In the genomic region with DNA sequence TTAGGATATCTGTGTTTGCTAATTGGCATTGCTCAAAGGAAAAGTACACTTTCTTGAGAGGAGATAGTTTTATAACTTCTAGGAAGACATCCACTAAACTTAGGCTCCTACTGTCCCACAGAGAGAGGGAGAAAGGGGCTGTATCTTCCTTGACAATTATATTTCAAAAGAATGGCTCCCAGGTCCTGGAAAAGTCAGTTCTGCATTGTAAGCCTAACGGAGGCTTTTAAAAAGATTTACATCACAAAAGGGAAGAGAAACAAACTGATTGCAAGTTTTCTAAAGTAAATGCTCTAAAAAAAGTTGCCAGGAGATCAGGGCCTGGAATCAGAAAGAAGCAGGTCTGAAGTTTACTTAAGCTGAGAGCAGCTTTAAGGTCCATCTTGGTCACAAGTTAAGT, we compare ENCODE assay signal across 25 cellular contexts.
DNase-seq lines count a peak whose midpoint lies in the region; ATAC-seq, FAIRE-seq and TF ChIP-seq lines count a peak whose summit lies in the region.
"Had no signal": no experiment of that assay in that cellular context is flagged by ENCODE, and none has a peak within 500 bp of the region (broad histone marks: within the 10 kb centered on the region; RNA-seq: fewer than 3 reads in every experiment).

No MANE protein-coding gene starts in this region.

- no peaks in the 10 kb centered on the region for H3K27me3 Mint-ChIP-seq in activated CD4-positive, alpha-beta T cell treated with anti-CD3 and anti-CD28 coated beads for 36 hours
- H3K27me3 Mint-ChIP-seq: CD4-positive, CD25-positive, alpha-beta regulatory T cell; CD8-positive, alpha-beta memory T cell had no signal

- H3K27ac Mint-ChIP-seq in activated CD4-positive, alpha-beta T cell treated with anti-CD3 and anti-CD28 coated beads for 36 hours, result no peak overlapping the region
- H3K27ac Mint-ChIP-seq: CD4-positive, CD25-positive, alpha-beta regulatory T cell; CD8-positive, alpha-beta memory T cell had no signal

- H2BK120ac ChIP-seq in H1 (replicated peaks; ENCODE audit: low read depth, low read length), result no peak overlapping the region
- no peak overlapping the region for H2BK120ac ChIP-seq in mesenchymal stem cell (ENCODE audit: low read depth, low read length)

- H2AFZ ChIP-seq in H1 (ENCODE audit: low read length) (no peak overlapping the region), osteoblast (ENCODE audit: low read length) (no peak overlapping the region), mesenchymal stem cell (ENCODE audit: low read depth, low read length) (no peak overlapping the region)

- H4K8ac ChIP-seq in H1 (ENCODE audit: extremely low read depth, insufficient read depth, low read length) (no peak overlapping the region), mesenchymal stem cell (ENCODE audit: low read length) (no peak overlapping the region)

- TF ChIP-seq POLR2A in H1 (IDR thresholded peaks at IDR 0.05; ENCODE audit: control extremely low read depth in 1 of 2, low read depth in 2 of 2, low read length in 2 of 2) (no peak), prostate gland (IDR thresholded peaks at IDR 0.05) (no peak)

- POLR2A ChIA-PET in H1 (lab: Charles Lee; ENCODE audit: partially characterized antibody), result no interaction called here
- POLR2A ChIA-PET in activated CD4-positive, alpha-beta T cell treated with anti-CD3 and anti-CD28 coated beads for 36 hours (lab: Charles Lee), result no interaction called here

- H3K18ac ChIP-seq in H1 (ENCODE audit: extremely low read depth, low read length) (no peak overlapping the region), mesenchymal stem cell (ENCODE audit: low read depth in 1 of 2, low read length in 2 of 2) (no peak overlapping the region)

- H3K4me1 ChIP-seq in HAP-1 (peaks cover 6% of the 10 kb centered on the region; the same call in 1 of the 2 replicates), H1 (replicated peaks in 1 of 4; ENCODE audit: control insufficient read depth in 3 of 4, insufficient read depth in 4 of 4, low read length in 3 of 4) (no peaks in the 10 kb centered on the region), osteoblast (ENCODE audit: insufficient read depth, low read length) (no peaks in the 10 kb centered on the region), mesenchymal stem cell (ENCODE audit: control insufficient read depth, insufficient read depth, low read depth, low read length) (no peaks in the 10 kb centered on the region), prostate gland (replicated peaks) (no peaks in the 10 kb centered on the region)
- H3K4me1 ChIP-seq: BE2C had no signal

- no peak overlapping the region for H3K14ac ChIP-seq in H1 (ENCODE audit: insufficient read length)
- H3K14ac ChIP-seq in mesenchymal stem cell (ENCODE audit: low read length in 2 of 2), result no peak overlapping the region

- H2BK12ac ChIP-seq in H1 (ENCODE audit: low read depth, low read length), result no peak overlapping the region
- H2BK12ac ChIP-seq in mesenchymal stem cell (ENCODE audit: low read length in 2 of 2), result no peak overlapping the region

- no peak overlapping the region for H2BK20ac ChIP-seq in H1 (ENCODE audit: low read length)

- no peaks in the 10 kb centered on the region for H3K4me1 Mint-ChIP-seq in activated CD4-positive, alpha-beta T cell treated with anti-CD3 and anti-CD28 coated beads for 36 hours
- H3K4me1 Mint-ChIP-seq: CD4-positive, CD25-positive, alpha-beta regulatory T cell; CD8-positive, alpha-beta memory T cell had no signal

- intact Hi-C loops in prostate gland (cut with DNase I), result no loop called here
- intact Hi-C loops in activated CD4-positive, alpha-beta T cell treated with anti-CD3 and anti-CD28 coated beads for 36 hours (cut with DNase I, micrococcal nuclease), result no loop called here

- CTCF ChIA-PET in H1 (lab: Charles Lee; ENCODE audit: partially characterized antibody), result interaction anchor here (0.7 kb wide), 1 partner anchor 325 kb away, joined by 3 read pairs; no protein-coding TSS in a partner anchor
- CTCF ChIA-PET in activated CD4-positive, alpha-beta T cell treated with anti-CD3 and anti-CD28 coated beads for 36 hours (lab: Charles Lee), result no interaction called here

- H3K4me2 ChIP-seq in H1 (ENCODE audit: insufficient read depth in 1 of 2, low read depth in 2 of 2, low read length in 2 of 2) (no peak overlapping the region), osteoblast (ENCODE audit: insufficient read depth, low read length) (no peak overlapping the region), mesenchymal stem cell (ENCODE audit: low read length, poor library complexity, severe bottlenecking) (no peak overlapping the region)

- H3K56ac ChIP-seq in H1 (replicated peaks; ENCODE audit: insufficient read length, low read depth, low read length), result no peak overlapping the region

- no peak overlapping the region for H3K9ac ChIP-seq in H1 (replicated peaks in 1 of 4; ENCODE audit: extremely low read depth in 1 of 4, low read depth in 3 of 4, low read length in 3 of 4)
- no peak overlapping the region for H3K9ac ChIP-seq in mesenchymal stem cell (ENCODE audit: low read length)

- no peak for TF ChIP-seq EP300 in H1 (IDR thresholded peaks at IDR 0.05; ENCODE audit: borderline replicate concordance in 1 of 2, low read depth in 2 of 2, low read length in 2 of 2)

- no peak for ATAC-seq in activated CD4-positive, alpha-beta T cell treated with anti-CD3 and anti-CD28 coated beads for 36 hours

- no peak for TF ChIP-seq RAD21 in H1 (IDR thresholded peaks at IDR 0.05 in 1 of 2, conservative IDR thresholded peaks at IDR 0.05 in 1 of 2; ENCODE audit: low read depth in 2 of 2, low read length in 2 of 2)

- H3K4ac ChIP-seq in H1 (replicated peaks; ENCODE audit: insufficient read length, low read depth, low read length) (no peak overlapping the region), mesenchymal stem cell (ENCODE audit: low read depth in 1 of 2, low read length in 2 of 2) (no peak overlapping the region)

- H3K9me3 Mint-ChIP-seq in activated CD4-positive, alpha-beta T cell treated with anti-CD3 and anti-CD28 coated beads for 36 hours (ENCODE audit: low read depth), result peaks cover 14% of the 10 kb centered on the region

- H3K23me2 ChIP-seq in H1 (ENCODE audit: low read depth, low read length), result no peaks in the 10 kb centered on the region

- H4K20me1 ChIP-seq in H1 (replicated peaks in 1 of 2; ENCODE audit: control insufficient read depth in 1 of 2, insufficient read depth in 2 of 2, low read length in 2 of 2) (no peaks in the 10 kb centered on the region), osteoblast (ENCODE audit: insufficient read depth, low read length) (no peaks in the 10 kb centered on the region)

- H3K36me3 Mint-ChIP-seq in activated CD4-positive, alpha-beta T cell treated with anti-CD3 and anti-CD28 coated beads for 36 hours (ENCODE audit: low read depth), result no peaks in the 10 kb centered on the region
- H3K36me3 Mint-ChIP-seq: CD4-positive, CD25-positive, alpha-beta regulatory T cell; CD8-positive, alpha-beta memory T cell had no signal

- no peak overlapping the region for H3K23ac ChIP-seq in H1 (ENCODE audit: insufficient read length)
- H3K23ac ChIP-seq in mesenchymal stem cell (ENCODE audit: low read length in 2 of 2), result no peak overlapping the region

- no peak for FAIRE-seq in H1 (lab: Jason Lieb, UNC)
- FAIRE-seq: A204.1, G401.6, GM12891, GM19239 had no signal

- H3K27ac ChIP-seq in H1 (ENCODE audit: low read depth, low read length) (no peak overlapping the region), osteoblast (ENCODE audit: low read depth, low read length) (no peak overlapping the region), mesenchymal stem cell (ENCODE audit: low read length, poor library complexity, severe bottlenecking) (no peak overlapping the region), prostate gland (no peak overlapping the region)
- H3K27ac ChIP-seq: HL-60 had no signal

- no peaks in the 10 kb centered on the region for H3K79me2 ChIP-seq in H1 (ENCODE audit: control insufficient read depth in 1 of 2, insufficient read depth in 2 of 2, low read length in 2 of 2)
- H3K79me2 ChIP-seq in osteoblast (ENCODE audit: insufficient read depth, low read length), result no peaks in the 10 kb centered on the region

- DNase-seq in HAP-1 (ENCODE audit: low spot score in 2 of 2) (peak; percentile 10 to 81), H1 (ENCODE audit: low read depth in 1 of 2, low spot score in 2 of 2) (peak in 1 of 2 experiments; percentile 3), iPS-NIHi11 (ENCODE audit: low spot score) (peak; percentile 12), osteoblast (ENCODE audit: insufficient read length, low spot score, missing footprints) (peak; percentile 10), mesenchymal stem cell (no peak), prostate gland (ENCODE audit: low spot score) (no peak), NCI-H2227 (lab: John Stamatoyannopoulos, UW; ENCODE audit: unreplicated experiment) (no peak)
- no peak for DNase-seq in activated CD4-positive, alpha-beta T cell treated with anti-CD3 and anti-CD28 coated beads for 36 hours
- DNase-seq: ACHN; BE2C; C1 segment of cervical spinal cord; CD4-positive, CD25-positive, alpha-beta regulatory T cell; CD8-positive, alpha-beta memory T cell; COR-L47; DMS 273 treated with DMSO at 0.1 percent for 48 hours; DMS53; DND-41; EL; GOT3; HCEC 1CT had no signal

- no peaks in the 10 kb centered on the region for H3K27me3 ChIP-seq in HAP-1 (ENCODE audit: low read depth)
- peaks cover 19 to 49% (median 25%) of the 10 kb centered on the region in 4 experiments for H3K27me3 ChIP-seq in H1 (replicated peaks in 1 of 4; ENCODE audit: control insufficient read depth in 3 of 4, extremely low read depth in 1 of 4, insufficient read depth in 3 of 4, low read length in 3 of 4)
- no peaks in the 10 kb centered on the region for H3K27me3 ChIP-seq in osteoblast (ENCODE audit: insufficient read depth, low read length)
- no peaks in the 10 kb centered on the region for H3K27me3 ChIP-seq in mesenchymal stem cell (ENCODE audit: control insufficient read depth in 1 of 2, insufficient read depth in 1 of 2, low read length in 2 of 2)
- no peaks in the 10 kb centered on the region for H3K27me3 ChIP-seq in prostate gland (replicated peaks; ENCODE audit: insufficient read depth)
- H3K27me3 ChIP-seq: BE2C had no signal

- H4K91ac ChIP-seq in H1 (replicated peaks; ENCODE audit: insufficient read length, low read length) (no peak overlapping the region), mesenchymal stem cell (ENCODE audit: low read length) (no peak overlapping the region)

- H2AK5ac ChIP-seq in H1 (ENCODE audit: low read depth, low read length) (no peak overlapping the region), mesenchymal stem cell (ENCODE audit: low read length, severe bottlenecking) (no peak overlapping the region)

- H4K5ac ChIP-seq in H1 (ENCODE audit: insufficient read length, low read depth, low read length), result no peak overlapping the region

- H3K4me3 ChIP-seq in HAP-1 (no peak overlapping the region), H1 (ENCODE audit: extremely low read depth in 1 of 4, insufficient read depth in 2 of 4, low read depth in 3 of 4, low read length in 4 of 4) (no peak overlapping the region), osteoblast (ENCODE audit: insufficient read depth, low read length) (no peak overlapping the region), mesenchymal stem cell (ENCODE audit: insufficient read depth in 1 of 2, low read depth in 1 of 2, low read length in 2 of 2) (no peak overlapping the region), prostate gland (no peak overlapping the region)

- 10% methylated on average over 1 of the region's 1 CpG; no CpG with 5 or more reads in 1 of the 2 experiments for WGBS in H1 (ENCODE audit: extremely low coverage in 1 of 2, insufficient coverage in 1 of 2, insufficient read length in 1 of 2, insufficient replicate concordance in 2 of 2, low coverage in 1 of 2, low lambda C conversion rate in 2 of 2, missing lambda C conversion rate in 1 of 2), 2 experiments
- 53% methylated on average over 1 of the region's 1 CpG for WGBS in mesenchymal stem cell
- 33% methylated on average over 1 of the region's 1 CpG for WGBS in prostate gland

- in situ Hi-C loops in HAP-1 (cut with MboI; ENCODE audit: low sequenced_read_pairs), result no loop called here

- H3K79me1 ChIP-seq in H1 (ENCODE audit: low read depth, low read length), result no peaks in the 10 kb centered on the region
- H3K79me1 ChIP-seq in mesenchymal stem cell (replicated peaks; ENCODE audit: low read length, poor library complexity, severe bottlenecking), result no peaks in the 10 kb centered on the region

- TF ChIP-seq CTCF in H1 (IDR thresholded peaks at IDR 0.05; ENCODE audit: control extremely low read depth in 1 of 3, insufficient read depth in 1 of 3, low read depth in 1 of 3, low read length in 3 of 3) (no peak), osteoblast (IDR thresholded peaks at IDR 0.05; ENCODE audit: extremely low read depth, low read depth, low read length) (no peak), prostate gland (IDR thresholded peaks at IDR 0.05) (no peak)

- no peak overlapping the region for H3K4me3 Mint-ChIP-seq in activated CD4-positive, alpha-beta T cell treated with anti-CD3 and anti-CD28 coated beads for 36 hours
- H3K4me3 Mint-ChIP-seq: CD4-positive, CD25-positive, alpha-beta regulatory T cell; CD8-positive, alpha-beta memory T cell had no signal

- no peak overlapping the region for H2BK15ac ChIP-seq in H1 (ENCODE audit: low read length)
- H2BK15ac ChIP-seq in mesenchymal stem cell (ENCODE audit: low read depth, poor library complexity, severe bottlenecking), result no peak overlapping the region

- H3K9me3 ChIP-seq in HAP-1, result no peaks in the 10 kb centered on the region
- H3K9me3 ChIP-seq in H1 (ENCODE audit: insufficient read depth in 2 of 2, low read depth in 1 of 2, low read length in 1 of 2), result peaks cover 11 to 12% of the 10 kb centered on the region in 2 experiments; a peak in 3 of 4 replicates
- H3K9me3 ChIP-seq in osteoblast (ENCODE audit: low read depth, low read length), result no peaks in the 10 kb centered on the region
- H3K9me3 ChIP-seq in mesenchymal stem cell (ENCODE audit: control insufficient read depth, low read length), result peaks cover 4% of the 10 kb centered on the region
- H3K9me3 ChIP-seq in prostate gland, result no peaks in the 10 kb centered on the region

- H3K36me3 ChIP-seq in HAP-1 (replicated peaks) (no peaks in the 10 kb centered on the region), H1 (ENCODE audit: control insufficient read depth in 2 of 4, insufficient read depth in 4 of 4, low read length in 3 of 4) (no peaks in the 10 kb centered on the region; a peak in 1 of 8 replicates), osteoblast (ENCODE audit: insufficient read depth, low read length) (no peaks in the 10 kb centered on the region), mesenchymal stem cell (ENCODE audit: control insufficient read depth in 1 of 2, insufficient read depth in 2 of 2, low read depth in 1 of 2, low read length in 2 of 2) (no peaks in the 10 kb centered on the region), prostate gland (no peaks in the 10 kb centered on the region)
- H3K36me3 ChIP-seq: BE2C had no signal

- H2BK5ac ChIP-seq in H1 (ENCODE audit: low read depth, low read length) (no peak overlapping the region), mesenchymal stem cell (ENCODE audit: low read depth, low read length, poor library complexity, severe bottlenecking) (no peak overlapping the region)

Comparison
In these comparisons a context has a peak if more than half of its experiments do, and no peak if none do; other contexts are left out.
1. DNase-seq: peak in HAP-1 (2 of 2), iPS-NIHi11 (single experiment) and osteoblast (single experiment); none in mesenchymal stem cell (single experiment), prostate gland (single experiment), NCI-H2227 (single experiment) and activated CD4-positive, alpha-beta T cell treated with anti-CD3 and anti-CD28 coated beads for 36 hours (single experiment).